7 cellular contexts compared by ENCODE assay signal in genomic region chr10:95347402-95347766, GRCh38. TPM values are rescaled to one million over a fixed set of nuclear protein-coding genes. Genes with fewer than 3 reads are reported as not detected.
A peak's percentile ranks its signal among the peaks of the same experiment; 100 is the strongest.
DNase-seq lines count a peak whose midpoint lies in the region; ATAC-seq, FAIRE-seq and TF ChIP-seq lines count a peak whose summit lies in the region.
"Not testable (repeated sequence)": the region's sequence is repeated elsewhere in the genome, so short reads cannot be mapped to it uniquely, and the experiment has no call there.

No MANE protein-coding gene starts in this region.

- in situ Hi-C loops in HepG2 (cut with HindIII; ENCODE audit: extremely low pct_ligation_motif_present, low pct_unique_long_range_greater_than_20kb): not testable (repeated sequence)

- H3K4me3 Mint-ChIP-seq in Calu3 (ENCODE audit: low read depth, unreplicated experiment); astrocyte (ENCODE audit: unreplicated experiment); mesothelial cell of epicardium; type B pancreatic cell: not testable (repeated sequence)

- not testable (repeated sequence) for H3K9ac ChIP-seq in astrocyte (ENCODE audit: low read length)
- peak overlapping the region; percentile 55 for H3K9ac ChIP-seq in HepG2 (ENCODE audit: insufficient read depth, low read depth, low read length)

- not testable (repeated sequence) for FAIRE-seq in astrocyte (lab: Jason Lieb, UNC); HepG2 (lab: Jason Lieb, UNC)

- not testable (repeated sequence) for H3K27ac ChIP-seq in astrocyte (ENCODE audit: low read depth, low read length)
- H3K27ac ChIP-seq in esophagus muscularis mucosa (replicated peaks in 1 of 4) (peak overlapping the region; percentile 21 to 69 (median 51)), HepG2 (ENCODE audit: extremely low read length, insufficient read depth, low read length) (peak overlapping the region; percentile 78), sigmoid colon (peak overlapping the region in 3 of 4 donors; percentile 32 to 60 (median 58))

- H3K4me1 ChIP-seq in astrocyte (ENCODE audit: insufficient read depth, low read length): not testable (repeated sequence)
- H3K4me1 ChIP-seq in esophagus muscularis mucosa: peaks cover 46 to 65% (median 58%) of the 10 kb centered on the region in 4 donors
- H3K4me1 ChIP-seq in HepG2 (ENCODE audit: insufficient read depth, low read length): peaks cover 93% of the 10 kb centered on the region
- H3K4me1 ChIP-seq in sigmoid colon: peaks cover 0 to 41% (median 28%) of the 10 kb centered on the region in 4 donors

- intact Hi-C loops in Calu3 (cut with micrococcal nuclease; ENCODE audit: unreplicated experiment) (loop anchor here (5.0 kb wide), 1 partner anchor 40 kb away; no protein-coding TSS in a partner anchor), HepG2 (cut with micrococcal nuclease; ENCODE audit: unreplicated experiment) (loop anchor here (5.0 kb wide), 2 partner anchors 55 to 85 kb away; partner anchors contain the start of gene PDLIM1)
- intact Hi-C loops in esophagus muscularis mucosa (cut with DNase I); sigmoid colon (cut with DNase I): not testable (repeated sequence)

- H3K27me3 ChIP-seq in astrocyte (ENCODE audit: insufficient read depth, low read length); esophagus muscularis mucosa; HepG2 (ENCODE audit: control insufficient read depth in 1 of 2, insufficient read depth in 2 of 2, low read length in 2 of 2); sigmoid colon: not testable (repeated sequence)

- not testable (repeated sequence) for TF ChIP-seq RAD21 in HepG2 (CRISPR knock-in tag; IDR thresholded peaks at IDR 0.05)

- not testable (repeated sequence) for H3K9me3 ChIP-seq in astrocyte (ENCODE audit: insufficient read depth, low read depth, low read length); esophagus muscularis mucosa; HepG2 (ENCODE audit: low read length); sigmoid colon

- H2AFZ ChIP-seq in astrocyte (ENCODE audit: low read depth, low read length); HepG2 (ENCODE audit: low read length): not testable (repeated sequence)

- peak overlapping the region; percentile 38 for H3K27ac Mint-ChIP-seq in Calu3 (ENCODE audit: unreplicated experiment)
- peak overlapping the region; percentile 21 for H3K27ac Mint-ChIP-seq in astrocyte (ENCODE audit: unreplicated experiment)
- H3K27ac Mint-ChIP-seq in mesothelial cell of epicardium: peak overlapping the region; percentile 61
- H3K27ac Mint-ChIP-seq in type B pancreatic cell: peak overlapping the region; percentile 52

- H3K79me2 ChIP-seq in astrocyte (ENCODE audit: insufficient read depth, low read length); HepG2 (ENCODE audit: insufficient read depth, low read length): not testable (repeated sequence)

- BruUV-seq in Calu3 (replicated peaks; lab: Mats Ljungman, UMichigan); HepG2 (replicated peaks; lab: Mats Ljungman, UMichigan): not testable (repeated sequence)

- H3K4me1 Mint-ChIP-seq in Calu3 (ENCODE audit: low read depth, unreplicated experiment): peaks cover 13% of the 10 kb centered on the region
- H3K4me1 Mint-ChIP-seq in astrocyte (ENCODE audit: low read depth, unreplicated experiment): peaks cover 11% of the 10 kb centered on the region
- peaks cover 24% of the 10 kb centered on the region for H3K4me1 Mint-ChIP-seq in mesothelial cell of epicardium
- H3K4me1 Mint-ChIP-seq in type B pancreatic cell (ENCODE audit: unreplicated experiment): peaks cover 13% of the 10 kb centered on the region

- not testable (repeated sequence) for H4K20me1 ChIP-seq in astrocyte (ENCODE audit: insufficient read depth, low read length); HepG2 (ENCODE audit: insufficient read depth, low read length)

- not testable (repeated sequence) for TF ChIP-seq CTCF in Calu3 (IDR thresholded peaks at IDR 0.05; ENCODE audit: unreplicated experiment); astrocyte (IDR thresholded peaks at IDR 0.05; ENCODE audit: insufficient read depth, low read depth, low read length); esophagus muscularis mucosa (IDR thresholded peaks at IDR 0.05); HepG2 (CRISPR knock-in tag; IDR thresholded peaks at IDR 0.05); mesothelial cell of epicardium (IDR thresholded peaks at IDR 0.05; ENCODE audit: unreplicated experiment); sigmoid colon (IDR thresholded peaks at IDR 0.05); type B pancreatic cell (conservative IDR thresholded peaks at IDR 0.05)

- not testable (repeated sequence) for H3K36me3 Mint-ChIP-seq in Calu3 (ENCODE audit: insufficient read depth, unreplicated experiment); astrocyte (ENCODE audit: low read depth, unreplicated experiment); mesothelial cell of epicardium
- peaks cover 13% of the 10 kb centered on the region for H3K36me3 Mint-ChIP-seq in type B pancreatic cell

- H3K4me3 ChIP-seq in astrocyte (ENCODE audit: insufficient read depth, low read depth, low read length); esophagus muscularis mucosa; HepG2 (replicated peaks in 1 of 3; ENCODE audit: insufficient read depth in 1 of 3, low read depth in 2 of 3, low read length in 3 of 3); sigmoid colon: not testable (repeated sequence)

- H3K4me2 ChIP-seq in astrocyte (ENCODE audit: low read length) (peak overlapping the region; percentile 0), HepG2 (ENCODE audit: low read depth, low read length) (peak overlapping the region; percentile 41)

- not testable (repeated sequence) for H3K36me3 ChIP-seq in astrocyte (ENCODE audit: insufficient read depth, low read length)
- H3K36me3 ChIP-seq in esophagus muscularis mucosa (peaks cover 42 to 94% (median 79%) of the 10 kb centered on the region in 4 donors), HepG2 (replicated peaks in 1 of 2; ENCODE audit: control insufficient read depth in 1 of 2, insufficient read depth in 2 of 2, low read length in 2 of 2) (peaks cover 4 to 17% of the 10 kb centered on the region in 2 experiments; a peak in 3 of 5 replicates), sigmoid colon (peaks cover 12 to 94% (median 66%) of the 10 kb centered on the region in 4 donors)

- 76% methylated on average over 7 of the region's 7 CpGs for WGBS in esophagus muscularis mucosa
- WGBS in HepG2 (ENCODE audit: low lambda C conversion rate): 31% methylated on average over 7 of the region's 7 CpGs
- WGBS in sigmoid colon, 2 donors: 96 to 97% methylated on average over 7 of the region's 7 CpGs

- not testable (repeated sequence) for ATAC-seq in HepG2

- not testable (repeated sequence) for H3K9me3 Mint-ChIP-seq in Calu3 (ENCODE audit: low read depth, unreplicated experiment); astrocyte (ENCODE audit: unreplicated experiment); mesothelial cell of epicardium; type B pancreatic cell

- TF ChIP-seq POLR2A in esophagus muscularis mucosa (IDR thresholded peaks at IDR 0.05; ENCODE audit: low read depth); HepG2 (IDR thresholded peaks at IDR 0.05; ENCODE audit: insufficient read depth in 1 of 2, low read depth in 2 of 2, low read length in 2 of 2); sigmoid colon (IDR thresholded peaks at IDR 0.05): not testable (repeated sequence)

- not testable (repeated sequence) for DNase-seq in Calu3; astrocyte (ENCODE audit: low read depth); esophagus muscularis mucosa (ENCODE audit: extremely low spot score); HepG2 (ENCODE audit: low spot score); mesothelial cell of epicardium (ENCODE audit: low spot score in 2 of 2, unreplicated experiment in 2 of 2); sigmoid colon; type B pancreatic cell (ENCODE audit: extremely low spot score, unreplicated experiment)

- POLR2A ChIA-PET in HepG2 (lab: Yijun Ruan, JAX): interaction anchor here (0.8 to 3.7 kb wide), 9 partner anchors 12 to 346 kb away, joined by 3 to 14 read pairs (median 3); partner anchors contain the start of gene TCTN3

- CTCF ChIA-PET in Calu3 (lab: Charles Lee): interaction anchor here (1.0 kb wide), 1 partner anchor 39 kb away, joined by 4 read pairs; no protein-coding TSS in a partner anchor
- CTCF ChIA-PET in HepG2 (lab: Yijun Ruan, JAX; ENCODE audit: low intra/inter-chr PET ratio, low total read pairs): not testable (repeated sequence)

- H3K27me3 Mint-ChIP-seq in Calu3 (ENCODE audit: unreplicated experiment); astrocyte (ENCODE audit: low read depth, unreplicated experiment); mesothelial cell of epicardium (ENCODE audit: low read depth); type B pancreatic cell: not testable (repeated sequence)

- not testable (repeated sequence) for TF ChIP-seq EP300 in esophagus muscularis mucosa (IDR thresholded peaks at IDR 0.05); HepG2 (IDR thresholded peaks at IDR 0.05; ENCODE audit: low read depth in 2 of 2, low read length in 2 of 2); HepG2 (CRISPR knock-in tag; IDR thresholded peaks at IDR 0.05; ENCODE audit: borderline replicate concordance); sigmoid colon (IDR thresholded peaks at IDR 0.05)

RNA-seq across cellular contexts. Expression of gene PDLIM1, which starts 56.6 kb away (rescaled TPM):
- 49.7 and 50.2 TPM in 2 replicates for total RNA-seq in Calu3 (2022)
- 316 and 320 TPM in 2 replicates for total RNA-seq in astrocyte
- 10 to 100 TPM; 40.7 to 86.8 (median 83.4) TPM for total RNA-seq in esophagus muscularis mucosa
- total RNA-seq in HepG2 (2016; rRNA removed; fragmentation: Illumina TruSeq; extraction: Trizol): 123 and 183 TPM in 2 replicates
- 60.3 and 60.8 TPM in 2 replicates for total RNA-seq in HepG2 (2016; cell fraction: cytosol; rRNA removed; fragmentation: Illumina TruSeq; extraction: Trizol; ENCODE audit: low read depth)
- total RNA-seq in HepG2 (2016; cell fraction: insoluble cytoplasmic fraction; rRNA removed; fragmentation: Illumina TruSeq; extraction: Trizol): 116 and 166 TPM in 2 replicates
- total RNA-seq in HepG2 (2016; cell fraction: membrane; rRNA removed; fragmentation: Illumina TruSeq; extraction: Trizol): 123 and 134 TPM in 2 replicates
- 78.1 and 97.1 TPM in 2 replicates for total RNA-seq in HepG2 (2016; cell fraction: nucleus; rRNA removed; fragmentation: Illumina TruSeq; extraction: Trizol)
- 109 and 119 TPM in 2 replicates for polyA plus RNA-seq in HepG2 (2011; rRNA removed)
- polyA plus RNA-seq in HepG2 (2011; cell fraction: cytosol; rRNA removed): 149 and 160 TPM in 2 replicates
- polyA plus RNA-seq in HepG2 (2011; cell fraction: nucleus; rRNA removed): 55.5 and 63.7 TPM in 2 replicates
- 173 and 180 TPM in 2 replicates for polyA plus RNA-seq in HepG2 (2012)
- polyA plus RNA-seq in HepG2 (2016; cell fraction: cytosol; fragmentation: Illumina TruSeq; extraction: Trizol; ENCODE audit: low read depth): 184 TPM in 2 replicates
- polyA plus RNA-seq in HepG2 (2016; cell fraction: insoluble cytoplasmic fraction; fragmentation: Illumina TruSeq; extraction: Trizol; ENCODE audit: low read depth): 383 and 451 TPM in 2 replicates
- polyA plus RNA-seq in HepG2 (2016; cell fraction: membrane; fragmentation: Illumina TruSeq; extraction: Trizol; ENCODE audit: low read depth): 281 and 307 TPM in 2 replicates
- 213 and 214 TPM in 2 replicates for polyA plus RNA-seq in HepG2 (2016; cell fraction: nucleus; fragmentation: Illumina TruSeq; extraction: Trizol; ENCODE audit: insufficient read depth, low read depth)
- polyA minus RNA-seq in HepG2 (2011; rRNA and poly(A)+ RNA removed; ENCODE audit: low replicate concordance): 16.6 and 146 TPM in 2 replicates
- polyA minus RNA-seq in HepG2 (2011; cell fraction: cytosol; rRNA and poly(A)+ RNA removed): 132 and 136 TPM in 2 replicates
- polyA minus RNA-seq in HepG2 (2011; cell fraction: nucleus; rRNA and poly(A)+ RNA removed): 53.7 and 70.4 TPM in 2 replicates
- 121 to 131 TPM (median 122 TPM) in 3 replicates for total RNA-seq in mesothelial cell of epicardium
- 10 to 100 TPM; 27.8 to 75.3 (median 43.9) TPM for total RNA-seq in sigmoid colon
- 100 to 1,000 TPM; 197 to 488 (median 377) TPM for polyA plus RNA-seq in sigmoid colon
- total RNA-seq in type B pancreatic cell (ENCODE audit: low replicate concordance): 171 and 347 TPM in 2 replicates
